ENCODE assay signal across 8 cellular contexts in the genomic region with DNA sequence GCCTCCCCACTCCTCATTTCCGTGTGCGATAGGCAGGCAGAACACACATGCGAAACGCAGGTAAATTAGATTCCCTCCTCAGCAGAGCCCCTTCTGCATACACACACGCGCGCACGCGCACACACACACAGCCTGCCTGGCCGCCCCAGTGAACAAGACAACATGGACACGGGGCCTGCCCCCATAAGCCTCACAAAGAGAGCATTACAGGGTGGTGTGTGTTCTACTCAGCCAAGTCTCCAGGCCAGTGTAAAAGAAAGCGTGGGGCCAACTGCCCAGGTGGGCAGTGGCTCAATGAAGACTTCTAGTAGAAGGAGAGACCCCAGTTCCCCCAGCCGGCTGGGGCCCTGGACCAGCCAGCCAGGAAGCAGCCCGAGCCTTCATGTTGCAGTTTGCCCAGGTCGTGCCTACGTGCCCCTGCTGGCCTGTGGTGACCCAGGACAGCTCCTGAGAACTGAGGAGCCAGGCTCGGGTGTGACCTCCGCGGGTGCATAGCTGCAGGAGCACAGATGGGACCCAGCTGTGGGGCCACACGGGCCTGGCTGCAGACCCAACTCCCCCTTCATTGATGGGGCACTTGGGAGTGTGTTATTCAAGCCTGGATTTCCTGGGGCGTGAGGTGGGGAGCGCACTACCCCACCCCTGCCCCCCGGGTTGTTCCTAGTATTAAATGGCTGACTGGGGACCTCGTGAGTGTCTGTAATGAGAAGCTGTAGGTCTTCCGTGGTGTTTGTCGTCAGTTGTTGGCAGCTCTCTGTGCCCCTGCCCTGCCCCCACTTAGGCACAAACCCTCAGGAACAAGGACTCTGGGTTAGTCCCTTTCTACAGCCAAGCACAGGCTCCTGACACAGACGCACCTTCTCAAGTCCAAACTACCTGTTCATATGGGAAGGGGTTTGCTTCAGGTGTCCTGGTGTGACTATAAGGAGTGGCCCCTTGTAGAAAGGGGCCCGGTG. TPM values are rescaled to one million over a fixed set of nuclear protein-coding genes. Genes with fewer than 3 reads are reported as not detected.
A peak's percentile ranks its signal among the peaks of the same experiment; 100 is the strongest.
DNase-seq lines count a peak whose midpoint lies in the region; ATAC-seq and TF ChIP-seq lines count a peak whose summit lies in the region.

No MANE protein-coding gene starts in this region.

- no peak for ATAC-seq in HG03095 (IDR thresholded peaks at IDR 0.05; ENCODE audit: unreplicated experiment)

- 81% methylated on average over 24 to 28 of the region's 28 CpGs for WGBS in testis, 2 donors

- no peaks in the 10 kb centered on the region for H3K9me3 Mint-ChIP-seq in activated CD4-positive, alpha-beta T cell treated with anti-CD3 and anti-CD28 coated beads, Interleukin-2, amount 10 ng/mL, durations not matched to agents 24 days and 14 days

- TF ChIP-seq POLR2A in testis (IDR thresholded peaks at IDR 0.05) = no peak

- H3K27me3 Mint-ChIP-seq in activated CD4-positive, alpha-beta T cell treated with anti-CD3 and anti-CD28 coated beads, Interleukin-2, amount 10 ng/mL, durations not matched to agents 24 days and 14 days = no peaks in the 10 kb centered on the region

- H3K36me3 Mint-ChIP-seq in activated CD4-positive, alpha-beta T cell treated with anti-CD3 and anti-CD28 coated beads, Interleukin-2, amount 10 ng/mL, durations not matched to agents 24 days and 14 days (ENCODE audit: low read depth) = peaks cover 10% of the 10 kb centered on the region

- H3K4me3 Mint-ChIP-seq in activated CD4-positive, alpha-beta T cell treated with anti-CD3 and anti-CD28 coated beads, Interleukin-2, amount 10 ng/mL, durations not matched to agents 24 days and 14 days = no peak overlapping the region

- H3K4me1 Mint-ChIP-seq in activated CD4-positive, alpha-beta T cell treated with anti-CD3 and anti-CD28 coated beads, Interleukin-2, amount 10 ng/mL, durations not matched to agents 24 days and 14 days = peaks cover 30% of the 10 kb centered on the region

- H3K27ac Mint-ChIP-seq in activated CD4-positive, alpha-beta T cell treated with anti-CD3 and anti-CD28 coated beads, Interleukin-2, amount 10 ng/mL, durations not matched to agents 24 days and 14 days = peak overlapping the region; percentile 12

- H3K27ac ChIP-seq in ascending aorta (peak overlapping the region; percentile 17 to 81), testis (peak overlapping the region in 1 of 2 donors; percentile 9)

- no peak overlapping the region for H3K4me3 ChIP-seq in ascending aorta
- H3K4me3 ChIP-seq in testis = no peak overlapping the region

- H3K36me3 ChIP-seq in ascending aorta (peaks cover 7 to 8% of the 10 kb centered on the region in 2 donors), testis (ENCODE audit: low read depth, missing control alignments) (no peaks in the 10 kb centered on the region)

- no peaks in the 10 kb centered on the region for H3K27me3 ChIP-seq in ascending aorta
- no peaks in the 10 kb centered on the region for H3K27me3 ChIP-seq in testis

- H3K9me3 ChIP-seq in ascending aorta = no peaks in the 10 kb centered on the region
- H3K9me3 ChIP-seq in testis = no peaks in the 10 kb centered on the region

- TF ChIP-seq CTCF in ascending aorta (IDR thresholded peaks at IDR 0.05) (no peak), testis (IDR thresholded peaks at IDR 0.05) (no peak)

- H3K4me1 ChIP-seq in ascending aorta (peaks cover 0 to 16% of the 10 kb centered on the region in 2 donors), testis (peaks cover 19% of the 10 kb centered on the region)

- DNase-seq in activated CD4-positive, alpha-beta T cell treated with anti-CD3 and anti-CD28 coated beads, Interleukin-2, amount 10 ng/mL, durations not matched to agents 24 days and 14 days = no peak
- no peak for DNase-seq in activated CD4-positive, alpha-beta T cell treated with anti-CD3 and anti-CD28 coated beads, Interleukin-2, amount 50 U/mL, for 48 hours
- no peak for DNase-seq in ascending aorta (ENCODE audit: low spot score in 2 of 2)
- DNase-seq in medulla oblongata (ENCODE audit: extremely low spot score) = peak; percentile 59
- peak; percentile 27 for DNase-seq in testis
- no peak for DNase-seq in NCI-H524 treated with DMSO at 0.1 percent for 48 hours (lab: John Stamatoyannopoulos, UW)
- DNase-seq in RPMI8226 = no peak

- intact Hi-C loops in activated CD4-positive, alpha-beta T cell treated with anti-CD3 and anti-CD28 coated beads, Interleukin-2, amount 10 ng/mL, durations not matched to agents 24 days and 14 days (cut with micrococcal nuclease) = no loop called here
- intact Hi-C loops in ascending aorta (cut with DNase I) = no loop called here
- intact Hi-C loops in testis (cut with DNase I; ENCODE audit: low total_unique reads) = no loop called here

RNA-seq across cellular contexts. Expression of gene IDH2, which starts 39.3 kb away (rescaled TPM):
- total RNA-seq in activated CD4-positive, alpha-beta T cell treated with anti-CD3 and anti-CD28 coated beads, Interleukin-2, amount 10 ng/mL, durations not matched to agents 24 days and 14 days = 111 and 119 TPM in 2 replicates
- total RNA-seq in ascending aorta = 49.7 TPM
- total RNA-seq in testis = 10 to 100 TPM; 13.1 to 17.7 TPM
- polyA plus RNA-seq in testis (ENCODE audit: insufficient read depth, low read depth, low replicate concordance) = 23.5 TPM

Comparison
In these comparisons a context has a peak if more than half of its experiments do, and no peak if none do; other contexts are left out.
1. DNase-seq: peak in medulla oblongata (single experiment) and testis (single experiment); none in activated CD4-positive, alpha-beta T cell treated with anti-CD3 and anti-CD28 coated beads, Interleukin-2, amount 10 ng/mL, durations not matched to agents 24 days and 14 days (single experiment), activated CD4-positive, alpha-beta T cell treated with anti-CD3 and anti-CD28 coated beads, Interleukin-2, amount 50 U/mL, for 48 hours (0 of 2), ascending aorta (0 of 2), NCI-H524 treated with DMSO at 0.1 percent for 48 hours (single experiment) and RPMI8226 (single experiment).